8 cellular contexts compared by ENCODE assay signal in genomic region chr11:131688056-131688693, GRCh38.
DNase-seq lines count a peak whose midpoint lies in the region; ATAC-seq and TF ChIP-seq lines count a peak whose summit lies in the region.

No MANE protein-coding gene starts in this region.

- H3K4me3 Mint-ChIP-seq in activated CD4-positive, alpha-beta memory T cell treated with anti-CD3 and anti-CD28 coated beads for 36 hours = no peak overlapping the region

- H3K4me1 Mint-ChIP-seq in activated CD4-positive, alpha-beta memory T cell treated with anti-CD3 and anti-CD28 coated beads for 36 hours (ENCODE audit: low read depth) = no peaks in the 10 kb centered on the region

- no peaks in the 10 kb centered on the region for H3K9me3 ChIP-seq in prostate gland

- peaks cover 9% of the 10 kb centered on the region for H3K27me3 ChIP-seq in prostate gland (replicated peaks; ENCODE audit: insufficient read depth)

- no peaks in the 10 kb centered on the region for H3K36me3 Mint-ChIP-seq in activated CD4-positive, alpha-beta memory T cell treated with anti-CD3 and anti-CD28 coated beads for 36 hours

- TF ChIP-seq POLR2A in prostate gland (IDR thresholded peaks at IDR 0.05) = no peak

- H3K9me3 Mint-ChIP-seq in activated CD4-positive, alpha-beta memory T cell treated with anti-CD3 and anti-CD28 coated beads for 36 hours = no peaks in the 10 kb centered on the region

- H3K27me3 Mint-ChIP-seq in activated CD4-positive, alpha-beta memory T cell treated with anti-CD3 and anti-CD28 coated beads for 36 hours = peaks cover 12% of the 10 kb centered on the region

- H3K4me1 ChIP-seq in prostate gland (replicated peaks) = no peaks in the 10 kb centered on the region

- H3K4me3 ChIP-seq in prostate gland = no peak overlapping the region

- CTCF ChIA-PET in activated CD4-positive, alpha-beta memory T cell treated with anti-CD3 and anti-CD28 coated beads for 36 hours (lab: Charles Lee) = interaction anchor here (0.5 to 2.3 kb wide), 8 partner anchors 10 to 711 kb away, joined by 3 to 16 read pairs (median 4); no protein-coding TSS in a partner anchor

- ATAC-seq in GM21423 (IDR thresholded peaks at IDR 0.05; ENCODE audit: unreplicated experiment) = peak; percentile 82

- 9% methylated on average over 31 of the region's 34 CpGs for WGBS in prostate gland

- no peaks in the 10 kb centered on the region for H3K36me3 ChIP-seq in prostate gland

- POLR2A ChIA-PET in activated CD4-positive, alpha-beta memory T cell treated with anti-CD3 and anti-CD28 coated beads for 36 hours (lab: Charles Lee) = no interaction called here

- DNase-seq in NCI-H524 (lab: John Stamatoyannopoulos, UW) (peak; percentile 40 to 73), NCI-H524 treated with DMSO at 0.1 percent for 48 hours (lab: John Stamatoyannopoulos, UW) (no peak), KBM-7 (peak; percentile 73), head of caudate nucleus (peak; percentile 58 to 90 (median 82)), prostate gland (ENCODE audit: low spot score) (no peak), activated gamma-delta T cell (lab: John Stamatoyannopoulos, UW) (no peak)
- DNase-seq in activated CD4-positive, alpha-beta memory T cell treated with anti-CD3 and anti-CD28 coated beads for 36 hours = peak; percentile 45

- no peak overlapping the region for H3K27ac ChIP-seq in prostate gland

- in situ Hi-C loops in KBM-7 (cut with MboI; ENCODE audit: low pct_unique_long_range_greater_than_20kb, low sequenced_read_pairs) = loop anchor here (25.0 kb wide), 1 partner anchor 626 kb away; no protein-coding TSS in a partner anchor

- no peak overlapping the region for H3K27ac Mint-ChIP-seq in activated CD4-positive, alpha-beta memory T cell treated with anti-CD3 and anti-CD28 coated beads for 36 hours

- TF ChIP-seq CTCF in prostate gland (IDR thresholded peaks at IDR 0.05) = peak in 3 of 4 experiments; percentile 32 to 64 (median 45)

- intact Hi-C loops in activated CD4-positive, alpha-beta memory T cell treated with anti-CD3 and anti-CD28 coated beads for 36 hours (cut with micrococcal nuclease) = no loop called here
- intact Hi-C loops in head of caudate nucleus (cut with DNase I) (no loop called here), prostate gland (cut with DNase I) (no loop called here)

Comparison
In these comparisons a context has a peak if more than half of its experiments do, and no peak if none do; other contexts are left out.
1. DNase-seq: peak in NCI-H524 (2 of 2), KBM-7 (single experiment), activated CD4-positive, alpha-beta memory T cell treated with anti-CD3 and anti-CD28 coated beads for 36 hours (single experiment) and head of caudate nucleus (42 of 42); none in NCI-H524 treated with DMSO at 0.1 percent for 48 hours (single experiment), prostate gland (single experiment) and activated gamma-delta T cell (single experiment).